ENCODE assay signal across 1 cellular context in the genomic region with DNA sequence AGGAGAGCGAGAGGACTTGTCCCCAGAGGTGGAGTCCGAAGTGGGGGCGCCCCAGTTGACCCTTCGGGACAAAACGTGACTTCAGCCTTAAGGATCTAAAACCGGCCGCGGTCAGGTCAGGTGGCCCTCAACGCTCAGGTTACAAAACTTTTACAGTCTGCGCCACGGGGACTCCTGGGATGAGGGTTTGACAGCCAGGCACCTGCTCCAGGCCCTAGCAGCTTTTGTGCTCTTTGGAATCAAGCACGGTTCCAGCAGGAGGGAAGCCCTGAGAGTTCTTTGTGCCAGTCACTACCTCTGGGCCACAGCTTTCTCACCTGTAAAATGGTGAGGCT.
TF ChIP-seq lines count a peak whose summit lies in the region.

No MANE protein-coding gene starts in this region.

TF ChIP-seq in HepG2, 621 proteins besides CTCF, POLR2A, EP300 and RAD21 (continued from another document):
- TF ChIP-seq SIN3B (IDR thresholded peaks at IDR 0.05; ENCODE audit: low read length), result no peak
- 0 out of 2 replicates have a peak, but pooled peaks have one; percentile 13 for TF ChIP-seq ZSCAN21 (CRISPR knock-in tag; IDR thresholded peaks at IDR 0.05; ENCODE audit: borderline replicate concordance)
- TF ChIP-seq RBAK (CRISPR knock-in tag; IDR thresholded peaks at IDR 0.05), result 0 out of 2 replicates have a peak, but pooled peaks have one; percentile 25
- TF ChIP-seq ETV6 (CRISPR knock-in tag; conservative IDR thresholded peaks at IDR 0.05), result 0 out of 2 replicates have a peak, but pooled peaks have one; percentile 5
- 0 out of 2 replicates have a peak, but pooled peaks have one; percentile 49 for TF ChIP-seq SMYD3 (CRISPR knock-in tag; IDR thresholded peaks at IDR 0.05)
- no peak for TF ChIP-seq JDP2 (CRISPR knock-in tag; IDR thresholded peaks at IDR 0.05; ENCODE audit: borderline replicate concordance)
- TF ChIP-seq, protein P1, sequence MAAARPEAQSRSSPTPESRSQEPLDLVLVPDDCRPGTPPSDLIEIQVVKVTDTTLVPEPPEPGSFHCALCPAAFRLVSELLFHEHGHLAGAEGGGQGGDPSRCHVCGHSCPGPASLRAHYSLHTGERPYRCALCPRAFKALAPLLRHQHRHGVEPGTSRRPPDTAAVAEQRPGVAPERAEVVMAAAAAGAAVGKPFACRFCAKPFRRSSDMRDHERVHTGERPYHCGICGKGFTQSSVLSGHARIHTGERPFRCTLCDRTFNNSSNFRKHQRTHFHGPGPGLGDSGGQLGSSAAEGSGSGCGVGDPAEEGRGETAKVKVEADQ (CRISPR knock-in tag; IDR thresholded peaks at IDR 0.05; ENCODE audit: borderline replicate concordance), result 0 out of 2 replicates have a peak, but pooled peaks have one; percentile 15
- 0 out of 2 replicates have a peak, but pooled peaks have one; percentile 19 for TF ChIP-seq ZNF224 (CRISPR knock-in tag; IDR thresholded peaks at IDR 0.05)
- TF ChIP-seq ZNF687 (CRISPR knock-in tag; IDR thresholded peaks at IDR 0.05), result peak; percentile 45
- TF ChIP-seq MTF1 (CRISPR knock-in tag; IDR thresholded peaks at IDR 0.05), result no peak
- peak; percentile 22; the same call in 1 of the 2 replicates for TF ChIP-seq ZNF263 (CRISPR knock-in tag; IDR thresholded peaks at IDR 0.05)
- no peak for TF ChIP-seq PREB (CRISPR knock-in tag; IDR thresholded peaks at IDR 0.05)
- no peak for TF ChIP-seq ZNF850 (CRISPR knock-in tag; conservative IDR thresholded peaks at IDR 0.05)
- peak; percentile 58; the same call in 1 of the 2 replicates for TF ChIP-seq BORCS8-MEF2B (CRISPR knock-in tag; IDR thresholded peaks at IDR 0.05)
